ENCODE assay signal across 1 cellular context in genomic region chr17:21282850-21283249, GRCh38.
TF ChIP-seq lines count a peak whose summit lies in the region.

No MANE protein-coding gene starts in this region.

TF ChIP-seq in GM12891, 5 proteins besides CTCF, POLR2A, EP300 and RAD21 (continued from another document):
- no peak for TF ChIP-seq SPI1 (IDR thresholded peaks at IDR 0.05; ENCODE audit: low read depth, low read length)
